1 cellular context compared by ENCODE assay signal in genomic region chr1:153643100-153643499, GRCh38.
TF ChIP-seq lines count a peak whose summit lies in the region.

No MANE protein-coding gene starts in this region.

TF ChIP-seq in GM23338, 12 proteins besides CTCF, POLR2A, EP300 and RAD21 (continued from another document):
- no peak for TF ChIP-seq REST (IDR thresholded peaks at IDR 0.05; ENCODE audit: unreplicated experiment)
- TF ChIP-seq ZNF331 (CRISPR knock-in tag; IDR thresholded peaks at IDR 0.05; ENCODE audit: low read depth): no peak
- TF ChIP-seq POLR2AphosphoS5 (IDR thresholded peaks at IDR 0.05; ENCODE audit: low read depth): no peak
- TF ChIP-seq ETS1 (IDR thresholded peaks at IDR 0.05): no peak
- TF ChIP-seq EZH2 (IDR thresholded peaks at IDR 0.05; ENCODE audit: low read depth, unreplicated experiment): no peak
